ENCODE assay signal across 8 cellular contexts in the genomic region with DNA sequence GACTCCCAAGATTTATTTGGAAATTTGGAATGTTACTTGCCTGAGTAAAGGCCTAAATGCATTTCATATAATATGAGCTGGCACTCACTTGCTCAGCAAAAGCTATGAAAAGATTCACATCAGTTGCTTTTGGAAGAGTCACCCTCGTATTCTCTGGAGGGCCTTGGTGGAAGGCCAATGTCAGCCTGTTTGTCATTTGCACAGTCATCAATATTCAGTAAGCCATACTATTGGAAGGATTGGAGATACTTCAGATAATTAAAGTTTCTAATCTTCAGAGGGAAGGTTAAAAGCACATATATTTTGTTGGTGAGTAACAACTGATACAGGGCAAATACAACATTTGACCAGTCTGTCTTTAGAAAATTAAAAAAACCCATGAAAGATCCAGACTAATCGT. TPM values are rescaled to one million over a fixed set of nuclear protein-coding genes. Genes with fewer than 3 reads are reported as not detected.
"Had no signal": no experiment of that assay in that cellular context is flagged by ENCODE, and none has a peak within 500 bp of the region (broad histone marks: within the 10 kb centered on the region; RNA-seq: fewer than 3 reads in every experiment).

No MANE protein-coding gene starts in this region.

- H3K4me3 ChIP-seq: K562 had no signal

- ATAC-seq: K562 had no signal

- H3K9ac ChIP-seq: KMS-11 had no signal

- H3K27ac Mint-ChIP-seq: IgD-negative memory B cell had no signal

- FAIRE-seq: HTR-8/SVneo, K562 had no signal

- H3K4me2 ChIP-seq: KMS-11 had no signal

- H3K4me1 Mint-ChIP-seq: IgD-negative memory B cell had no signal

- H3K27ac ChIP-seq: HL-60, KMS-11 had no signal

- DNase-seq: KBM-7, KG1 had no signal

RNA-seq across cellular contexts. Expression of gene VCX3A, which starts 36.6 kb away (rescaled TPM):
- total RNA-seq: HT-29 had no signal
- polyA plus RNA-seq: IgD-negative memory B cell had no signal
